Comparison of ENCODE assay signal across 1 cellular context in the genomic region with DNA sequence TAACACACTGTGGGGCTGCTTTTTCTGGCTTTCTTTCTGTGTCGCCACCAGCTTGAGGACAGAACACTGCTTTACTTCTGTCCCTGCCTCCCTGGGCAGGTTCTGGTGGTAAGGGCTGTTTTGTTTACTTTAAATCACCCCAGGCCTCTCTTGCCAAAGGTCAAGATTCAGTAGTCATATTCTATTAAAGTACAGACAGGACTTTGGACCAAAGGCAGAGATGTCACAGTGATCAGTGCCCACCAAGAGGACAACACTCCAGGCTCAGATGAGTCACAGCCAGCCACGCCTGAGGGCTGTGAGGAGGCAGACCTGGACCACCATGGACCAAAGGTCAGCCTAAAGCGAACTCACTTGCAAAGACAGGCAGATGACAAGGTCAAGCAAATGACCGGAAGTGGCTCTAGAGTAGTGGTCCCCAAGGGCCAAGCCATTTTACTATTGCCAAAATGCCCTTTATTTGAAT.
TF ChIP-seq lines count a peak whose summit lies in the region.

No MANE protein-coding gene starts in this region.

TF ChIP-seq in HepG2, 621 proteins besides CTCF, POLR2A, EP300 and RAD21 (continued from another document and continues in another):
- peak; percentile 39 for TF ChIP-seq XRCC5 (optimal IDR thresholded peaks at IDR 0.05; ENCODE audit: low read length)
- no peak for TF ChIP-seq HOXA9 (CRISPR knock-in tag; IDR thresholded peaks at IDR 0.05; ENCODE audit: borderline replicate concordance)
- no peak for TF ChIP-seq ZNF296 (CRISPR knock-in tag; conservative IDR thresholded peaks at IDR 0.05)
- no peak for TF ChIP-seq ZNF30 (CRISPR knock-in tag; IDR thresholded peaks at IDR 0.05)
- TF ChIP-seq ZNF570 (CRISPR knock-in tag; IDR thresholded peaks at IDR 0.05; ENCODE audit: borderline replicate concordance), result no peak
- TF ChIP-seq IKZF4 (CRISPR knock-in tag; IDR thresholded peaks at IDR 0.05; ENCODE audit: borderline replicate concordance, low read depth, not compliant biosample characterization), result no peak
- peak; percentile 76 for TF ChIP-seq NCOA2 (CRISPR knock-in tag; IDR thresholded peaks at IDR 0.05)
- no peak for TF ChIP-seq SOX6 (IDR thresholded peaks at IDR 0.05)
- peak; percentile 88 for TF ChIP-seq SOX6 (CRISPR knock-in tag; IDR thresholded peaks at IDR 0.05)
- TF ChIP-seq, protein P1, sequence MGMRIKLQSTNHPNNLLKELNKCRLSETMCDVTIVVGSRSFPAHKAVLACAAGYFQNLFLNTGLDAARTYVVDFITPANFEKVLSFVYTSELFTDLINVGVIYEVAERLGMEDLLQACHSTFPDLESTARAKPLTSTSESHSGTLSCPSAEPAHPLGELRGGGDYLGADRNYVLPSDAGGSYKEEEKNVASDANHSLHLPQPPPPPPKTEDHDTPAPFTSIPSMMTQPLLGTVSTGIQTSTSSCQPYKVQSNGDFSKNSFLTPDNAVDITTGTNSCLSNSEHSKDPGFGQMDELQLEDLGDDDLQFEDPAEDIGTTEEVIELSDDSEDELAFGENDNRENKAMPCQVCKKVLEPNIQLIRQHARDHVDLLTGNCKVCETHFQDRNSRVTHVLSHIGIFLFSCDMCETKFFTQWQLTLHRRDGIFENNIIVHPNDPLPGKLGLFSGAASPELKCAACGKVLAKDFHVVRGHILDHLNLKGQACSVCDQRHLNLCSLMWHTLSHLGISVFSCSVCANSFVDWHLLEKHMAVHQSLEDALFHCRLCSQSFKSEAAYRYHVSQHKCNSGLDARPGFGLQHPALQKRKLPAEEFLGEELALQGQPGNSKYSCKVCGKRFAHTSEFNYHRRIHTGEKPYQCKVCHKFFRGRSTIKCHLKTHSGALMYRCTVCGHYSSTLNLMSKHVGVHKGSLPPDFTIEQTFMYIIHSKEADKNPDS (CRISPR knock-in tag; IDR thresholded peaks at IDR 0.05), result no peak
- no peak for TF ChIP-seq MED8 (CRISPR knock-in tag; IDR thresholded peaks at IDR 0.05; ENCODE audit: insufficient replicate concordance)
- TF ChIP-seq, protein P2, sequence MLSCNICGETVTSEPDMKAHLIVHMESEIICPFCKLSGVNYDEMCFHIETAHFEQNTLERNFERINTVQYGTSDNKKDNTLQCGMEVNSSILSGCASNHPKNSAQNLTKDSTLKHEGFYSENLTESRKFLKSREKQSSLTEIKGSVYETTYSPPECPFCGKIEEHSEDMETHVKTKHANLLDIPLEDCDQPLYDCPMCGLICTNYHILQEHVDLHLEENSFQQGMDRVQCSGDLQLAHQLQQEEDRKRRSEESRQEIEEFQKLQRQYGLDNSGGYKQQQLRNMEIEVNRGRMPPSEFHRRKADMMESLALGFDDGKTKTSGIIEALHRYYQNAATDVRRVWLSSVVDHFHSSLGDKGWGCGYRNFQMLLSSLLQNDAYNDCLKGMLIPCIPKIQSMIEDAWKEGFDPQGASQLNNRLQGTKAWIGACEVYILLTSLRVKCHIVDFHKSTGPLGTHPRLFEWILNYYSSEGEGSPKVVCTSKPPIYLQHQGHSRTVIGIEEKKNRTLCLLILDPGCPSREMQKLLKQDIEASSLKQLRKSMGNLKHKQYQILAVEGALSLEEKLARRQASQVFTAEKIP (CRISPR knock-in tag; IDR thresholded peaks at IDR 0.05; ENCODE audit: borderline replicate concordance), result no peak
- TF ChIP-seq ZNF660 (CRISPR knock-in tag; IDR thresholded peaks at IDR 0.05; ENCODE audit: borderline replicate concordance, low read depth), result no peak
- TF ChIP-seq, protein P3, sequence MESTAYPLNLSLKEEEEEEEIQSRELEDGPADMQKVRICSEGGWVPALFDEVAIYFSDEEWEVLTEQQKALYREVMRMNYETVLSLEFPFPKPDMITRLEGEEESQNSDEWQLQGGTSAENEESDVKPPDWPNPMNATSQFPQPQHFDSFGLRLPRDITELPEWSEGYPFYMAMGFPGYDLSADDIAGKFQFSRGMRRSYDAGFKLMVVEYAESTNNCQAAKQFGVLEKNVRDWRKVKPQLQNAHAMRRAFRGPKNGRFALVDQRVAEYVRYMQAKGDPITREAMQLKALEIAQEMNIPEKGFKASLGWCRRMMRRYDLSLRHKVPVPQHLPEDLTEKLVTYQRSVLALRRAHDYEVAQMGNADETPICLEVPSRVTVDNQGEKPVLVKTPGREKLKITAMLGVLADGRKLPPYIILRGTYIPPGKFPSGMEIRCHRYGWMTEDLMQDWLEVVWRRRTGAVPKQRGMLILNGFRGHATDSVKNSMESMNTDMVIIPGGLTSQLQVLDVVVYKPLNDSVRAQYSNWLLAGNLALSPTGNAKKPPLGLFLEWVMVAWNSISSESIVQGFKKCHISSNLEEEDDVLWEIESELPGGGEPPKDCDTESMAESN (CRISPR knock-in tag; conservative IDR thresholded peaks at IDR 0.05), result peak; percentile 64
- TF ChIP-seq SOX5 (CRISPR knock-in tag; IDR thresholded peaks at IDR 0.05; ENCODE audit: borderline replicate concordance), result peak; percentile 86
- TF ChIP-seq, protein P4, sequence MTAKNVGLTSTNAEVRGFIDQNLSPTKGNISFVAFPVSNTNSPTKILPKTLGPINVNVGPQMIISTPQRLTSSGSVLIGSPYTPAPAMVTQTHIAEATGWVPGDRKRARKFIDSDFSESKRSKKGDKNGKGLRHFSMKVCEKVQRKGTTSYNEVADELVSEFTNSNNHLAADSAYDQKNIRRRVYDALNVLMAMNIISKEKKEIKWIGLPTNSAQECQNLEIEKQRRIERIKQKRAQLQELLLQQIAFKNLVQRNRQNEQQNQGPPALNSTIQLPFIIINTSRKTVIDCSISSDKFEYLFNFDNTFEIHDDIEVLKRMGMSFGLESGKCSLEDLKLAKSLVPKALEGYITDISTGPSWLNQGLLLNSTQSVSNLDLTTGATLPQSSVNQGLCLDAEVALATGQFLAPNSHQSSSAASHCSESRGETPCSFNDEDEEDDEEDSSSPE (CRISPR knock-in tag; IDR thresholded peaks at IDR 0.05), result no peak
- no peak for TF ChIP-seq FOXC1 (CRISPR knock-in tag; IDR thresholded peaks at IDR 0.05; ENCODE audit: borderline replicate concordance)
- TF ChIP-seq ZBTB43 (CRISPR knock-in tag; conservative IDR thresholded peaks at IDR 0.05), result no peak
- TF ChIP-seq ZC3H4 (CRISPR knock-in tag; IDR thresholded peaks at IDR 0.05; ENCODE audit: borderline replicate concordance), result no peak
- no peak for TF ChIP-seq ARNT (IDR thresholded peaks at IDR 0.05)
- no peak for TF ChIP-seq ZNF672 (CRISPR knock-in tag; IDR thresholded peaks at IDR 0.05)
- no peak for TF ChIP-seq HDAC6 (IDR thresholded peaks at IDR 0.05; ENCODE audit: low read depth, low read length)
- TF ChIP-seq SMARCC2 (IDR thresholded peaks at IDR 0.05), result no peak
- peak; percentile 87 for TF ChIP-seq FOSL1 (CRISPR knock-in tag; IDR thresholded peaks at IDR 0.05; ENCODE audit: borderline replicate concordance)
- TF ChIP-seq ZKSCAN1 (IDR thresholded peaks at IDR 0.05; ENCODE audit: low read length), result peak; percentile 32; the same call in 1 of the 2 replicates
- no peak for TF ChIP-seq ZNF337 (CRISPR knock-in tag; IDR thresholded peaks at IDR 0.05; ENCODE audit: borderline replicate concordance, low read depth)
- TF ChIP-seq TGIF2 (CRISPR knock-in tag; IDR thresholded peaks at IDR 0.05), result no peak
- TF ChIP-seq REL (CRISPR knock-in tag; conservative IDR thresholded peaks at IDR 0.05), result no peak
- TF ChIP-seq ZNF629 (CRISPR knock-in tag; conservative IDR thresholded peaks at IDR 0.05), result peak; percentile 48
- peak; percentile 94 to 95 for TF ChIP-seq NR2F1 (CRISPR knock-in tag; IDR thresholded peaks at IDR 0.05)
- TF ChIP-seq ZNF577 (CRISPR knock-in tag; IDR thresholded peaks at IDR 0.05; ENCODE audit: borderline replicate concordance, low read depth), result no peak
- TF ChIP-seq ZNF547 (CRISPR knock-in tag; IDR thresholded peaks at IDR 0.05), result no peak
- no peak for TF ChIP-seq REPIN1 (CRISPR knock-in tag; IDR thresholded peaks at IDR 0.05; ENCODE audit: borderline replicate concordance, low read depth)
- no peak; the same call in 1 of the 2 replicates for TF ChIP-seq ZFX (CRISPR knock-in tag; IDR thresholded peaks at IDR 0.05; ENCODE audit: low read depth)
- TF ChIP-seq DRAP1 (CRISPR knock-in tag; IDR thresholded peaks at IDR 0.05), result peak; percentile 41; the same call in 1 of the 2 replicates
- no peak for TF ChIP-seq ZNF615 (CRISPR knock-in tag; IDR thresholded peaks at IDR 0.05; ENCODE audit: borderline replicate concordance)
- TF ChIP-seq ZNF44 (CRISPR knock-in tag; IDR thresholded peaks at IDR 0.05), result no peak
- no peak for TF ChIP-seq ZNF451 (CRISPR knock-in tag; IDR thresholded peaks at IDR 0.05)
- TF ChIP-seq, protein P5, sequence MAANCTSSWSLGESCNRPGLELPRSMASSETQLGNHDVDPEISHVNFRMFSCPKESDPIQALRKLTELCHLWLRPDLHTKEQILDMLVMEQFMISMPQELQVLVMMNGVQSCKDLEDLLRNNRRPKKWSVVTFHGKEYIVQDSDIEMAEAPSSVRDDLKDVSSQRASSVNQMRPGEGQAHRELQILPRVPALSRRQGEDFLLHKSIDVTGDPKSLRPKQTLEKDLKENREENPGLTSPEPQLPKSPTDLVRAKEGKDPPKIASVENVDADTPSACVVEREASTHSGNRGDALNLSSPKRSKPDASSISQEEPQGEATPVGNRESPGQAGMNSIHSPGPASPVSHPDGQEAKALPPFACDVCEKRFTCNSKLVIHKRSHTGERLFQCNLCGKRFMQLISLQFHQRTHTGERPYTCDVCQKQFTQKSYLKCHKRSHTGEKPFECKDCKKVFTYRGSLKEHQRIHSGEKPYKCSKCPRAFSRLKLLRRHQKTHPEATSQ (CRISPR knock-in tag; IDR thresholded peaks at IDR 0.05; ENCODE audit: borderline replicate concordance), result no peak
- TF ChIP-seq ZNF432 (CRISPR knock-in tag; IDR thresholded peaks at IDR 0.05; ENCODE audit: borderline replicate concordance), result no peak
- no peak for TF ChIP-seq ATF7-NPFF (CRISPR knock-in tag; IDR thresholded peaks at IDR 0.05; ENCODE audit: low read depth)
- TF ChIP-seq ZNF234 (CRISPR knock-in tag; conservative IDR thresholded peaks at IDR 0.05), result no peak
- no peak for TF ChIP-seq SMC3 (IDR thresholded peaks at IDR 0.05; ENCODE audit: low read length)
- TF ChIP-seq ZNF264 (CRISPR knock-in tag; IDR thresholded peaks at IDR 0.05), result peak; percentile 95
- TF ChIP-seq ZNF589 (CRISPR knock-in tag; conservative IDR thresholded peaks at IDR 0.05), result no peak
- peak; percentile 92 for TF ChIP-seq RCOR2 (CRISPR knock-in tag; IDR thresholded peaks at IDR 0.05)
- peak; percentile 74 for TF ChIP-seq TBL1XR1 (IDR thresholded peaks at IDR 0.05; ENCODE audit: borderline replicate concordance, low read length, partially characterized antibody)
- TF ChIP-seq, protein P6, sequence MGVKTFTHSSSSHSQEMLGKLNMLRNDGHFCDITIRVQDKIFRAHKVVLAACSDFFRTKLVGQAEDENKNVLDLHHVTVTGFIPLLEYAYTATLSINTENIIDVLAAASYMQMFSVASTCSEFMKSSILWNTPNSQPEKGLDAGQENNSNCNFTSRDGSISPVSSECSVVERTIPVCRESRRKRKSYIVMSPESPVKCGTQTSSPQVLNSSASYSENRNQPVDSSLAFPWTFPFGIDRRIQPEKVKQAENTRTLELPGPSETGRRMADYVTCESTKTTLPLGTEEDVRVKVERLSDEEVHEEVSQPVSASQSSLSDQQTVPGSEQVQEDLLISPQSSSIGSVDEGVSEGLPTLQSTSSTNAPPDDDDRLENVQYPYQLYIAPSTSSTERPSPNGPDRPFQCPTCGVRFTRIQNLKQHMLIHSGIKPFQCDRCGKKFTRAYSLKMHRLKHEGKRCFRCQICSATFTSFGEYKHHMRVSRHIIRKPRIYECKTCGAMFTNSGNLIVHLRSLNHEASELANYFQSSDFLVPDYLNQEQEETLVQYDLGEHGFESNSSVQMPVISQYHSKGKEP (CRISPR knock-in tag; IDR thresholded peaks at IDR 0.05), result no peak
- TF ChIP-seq ZNF567 (CRISPR knock-in tag; IDR thresholded peaks at IDR 0.05; ENCODE audit: borderline replicate concordance), result no peak
- peak; percentile 13; the same call in 1 of the 2 replicates for TF ChIP-seq CEBPG (CRISPR knock-in tag; IDR thresholded peaks at IDR 0.05)
